Comparison of ENCODE assay signal across 11 cellular contexts in the genomic region with DNA sequence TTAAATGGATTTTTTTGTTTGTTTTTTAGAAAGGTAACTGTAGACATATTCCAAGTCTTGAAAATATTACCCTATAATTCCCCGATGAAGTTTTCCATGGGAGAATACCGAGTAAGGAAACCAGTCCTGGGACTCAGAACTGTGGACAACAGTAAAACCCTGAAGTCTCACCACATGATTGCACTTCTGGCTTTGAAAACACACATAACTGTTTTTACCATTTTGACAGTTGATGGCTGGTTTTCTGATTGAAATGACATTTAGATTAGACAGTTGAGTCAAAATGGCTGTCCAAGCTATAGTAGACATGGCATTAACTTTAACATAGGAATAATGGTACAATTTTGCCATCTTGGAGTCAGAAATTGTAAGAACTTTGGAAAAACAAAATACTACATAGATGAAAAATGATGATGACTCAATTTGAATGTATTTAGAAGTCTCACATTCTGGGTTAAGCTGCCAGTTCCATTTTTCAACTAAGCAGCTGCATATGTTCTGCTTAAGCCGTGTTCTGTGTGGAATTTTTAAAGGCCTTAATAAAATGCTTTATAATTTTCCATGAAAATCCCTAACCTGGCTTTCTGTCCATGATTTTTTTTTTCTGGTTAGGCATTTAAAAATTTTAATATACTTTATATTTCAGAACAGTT. TPM values are rescaled to one million over a fixed set of nuclear protein-coding genes. Genes with fewer than 3 reads are reported as not detected.
DNase-seq lines count a peak whose midpoint lies in the region; ATAC-seq and TF ChIP-seq lines count a peak whose summit lies in the region.
"Had no signal": no experiment of that assay in that cellular context is flagged by ENCODE, and none has a peak within 500 bp of the region (broad histone marks: within the 10 kb centered on the region; RNA-seq: fewer than 3 reads in every experiment).

No MANE protein-coding gene starts in this region.

- H3K4me1 Mint-ChIP-seq in activated T-cell treated with anti-CD3 and anti-CD28 coated beads, Interleukin-2, amount 50 U/mL, for 72 hours (ENCODE audit: low read depth) = peaks cover 68% of the 10 kb centered on the region
- peaks cover 65% of the 10 kb centered on the region for H3K4me1 Mint-ChIP-seq in activated CD8-positive, alpha-beta T cell treated with anti-CD3 and anti-CD28 coated beads, Interleukin-2, amount 10 ng/mL, durations not matched to agents 7 days and 5 days (ENCODE audit: low read depth)
- H3K4me1 Mint-ChIP-seq in nephron progenitor cell = peaks cover 40% of the 10 kb centered on the region

- H3K27ac ChIP-seq in tibial nerve = peak overlapping the region in 3 of 4 donors; percentile 75 to 87 (median 75)
- H3K27ac ChIP-seq in RWPE1 = no peak overlapping the region

- 81 to 85% methylated on average over 3 of the region's 3 CpGs for WGBS in tibial nerve, 2 donors

- no peak for DNase-seq in activated T-cell treated with anti-CD3 and anti-CD28 coated beads, Interleukin-2, amount 50 U/mL, for 72 hours
- DNase-seq in activated T-cell treated with anti-CD3 and anti-CD28 coated beads, Interleukin-2, amount 50 U/mL, for 1 hour = no peak
- no peak for DNase-seq in activated CD8-positive, alpha-beta T cell treated with anti-CD3 and anti-CD28 coated beads, Interleukin-2, amount 10 ng/mL, durations not matched to agents 7 days and 5 days
- peak; percentile 51 to 77 for DNase-seq in foreskin fibroblast
- DNase-seq in tibial nerve (ENCODE audit: low spot score in 2 of 2) = no peak
- no peak for DNase-seq in effector CD4-positive, alpha-beta T cell
- DNase-seq in nephron progenitor cell = no peak
- DNase-seq in RWPE1 (ENCODE audit: low spot score) = no peak
- DNase-seq: left cardiac atrium, NCI-H1694 had no signal

- no peak for TF ChIP-seq POLR2A in tibial nerve (IDR thresholded peaks at IDR 0.05)

- H3K4me3 ChIP-seq in foreskin fibroblast (ENCODE audit: low read depth in 1 of 2, low read length in 2 of 2) (no peak overlapping the region), tibial nerve (no peak overlapping the region)
- H3K4me3 ChIP-seq: right atrium auricular region had no signal

- peak overlapping the region; percentile 99 for H3K27ac Mint-ChIP-seq in activated T-cell treated with anti-CD3 and anti-CD28 coated beads, Interleukin-2, amount 50 U/mL, for 72 hours
- H3K27ac Mint-ChIP-seq in activated CD8-positive, alpha-beta T cell treated with anti-CD3 and anti-CD28 coated beads, Interleukin-2, amount 10 ng/mL, durations not matched to agents 7 days and 5 days = peak overlapping the region; percentile 93
- H3K27ac Mint-ChIP-seq in nephron progenitor cell = no peak overlapping the region

- H3K27me3 ChIP-seq in tibial nerve = no peaks in the 10 kb centered on the region
- H3K27me3 ChIP-seq: right atrium auricular region had no signal

- ATAC-seq in activated T-cell treated with anti-CD3 and anti-CD28 coated beads, Interleukin-2, amount 50 U/mL, for 72 hours (replicated peaks in 1 of 2) = peak in 1 of 2 donors; percentile 17
- ATAC-seq in activated CD8-positive, alpha-beta T cell treated with anti-CD3 and anti-CD28 coated beads, Interleukin-2, amount 10 ng/mL, durations not matched to agents 7 days and 5 days = no peak

- H3K27me3 Mint-ChIP-seq in activated T-cell treated with anti-CD3 and anti-CD28 coated beads, Interleukin-2, amount 50 U/mL, for 72 hours (ENCODE audit: low read depth) = no peaks in the 10 kb centered on the region
- H3K27me3 Mint-ChIP-seq in activated CD8-positive, alpha-beta T cell treated with anti-CD3 and anti-CD28 coated beads, Interleukin-2, amount 10 ng/mL, durations not matched to agents 7 days and 5 days (ENCODE audit: low read depth) = no peaks in the 10 kb centered on the region
- H3K27me3 Mint-ChIP-seq in nephron progenitor cell (ENCODE audit: low read depth, poor library complexity) = no peaks in the 10 kb centered on the region

- POLR2A ChIA-PET in activated CD8-positive, alpha-beta T cell treated with anti-CD3 and anti-CD28 coated beads, Interleukin-2, amount 10 ng/mL, durations not matched to agents 7 days and 5 days (lab: Charles Lee) = interaction anchor here (0.6 to 5.7 kb wide), 9 partner anchors 14 to 52 kb away, joined by 3 to 186 read pairs (median 5); partner anchors contain the start of gene WIPF1
- POLR2A ChIA-PET in RWPE1 (lab: Yijun Ruan, JAX; ENCODE audit: low non-redundant PET) = no interaction called here

- H3K4me3 Mint-ChIP-seq in activated T-cell treated with anti-CD3 and anti-CD28 coated beads, Interleukin-2, amount 50 U/mL, for 72 hours = peak overlapping the region; percentile 92 to 96
- H3K4me3 Mint-ChIP-seq in activated CD8-positive, alpha-beta T cell treated with anti-CD3 and anti-CD28 coated beads, Interleukin-2, amount 10 ng/mL, durations not matched to agents 7 days and 5 days = peak overlapping the region; percentile 85
- no peak overlapping the region for H3K4me3 Mint-ChIP-seq in nephron progenitor cell

- CTCF ChIA-PET in activated CD8-positive, alpha-beta T cell treated with anti-CD3 and anti-CD28 coated beads, Interleukin-2, amount 10 ng/mL, durations not matched to agents 7 days and 5 days (lab: Charles Lee) = interaction anchor here (0.8 to 6.6 kb wide), 18 partner anchors 12 to 64 kb away, joined by 3 to 81 read pairs (median 4); partner anchors contain the start of gene WIPF1
- CTCF ChIA-PET in RWPE1 (lab: Yijun Ruan, JAX) = interaction anchor here (0.6 kb wide), 1 partner anchor 401 kb away, joined by 4 read pairs; no protein-coding TSS in a partner anchor

- peaks cover 0 to 59% (median 25%) of the 10 kb centered on the region in 4 donors for H3K4me1 ChIP-seq in tibial nerve

- H3K36me3 Mint-ChIP-seq in activated T-cell treated with anti-CD3 and anti-CD28 coated beads, Interleukin-2, amount 50 U/mL, for 72 hours (ENCODE audit: insufficient read depth in 2 of 2) = peaks cover 13 to 20% of the 10 kb centered on the region in 2 donors
- peaks cover 51% of the 10 kb centered on the region for H3K36me3 Mint-ChIP-seq in activated CD8-positive, alpha-beta T cell treated with anti-CD3 and anti-CD28 coated beads, Interleukin-2, amount 10 ng/mL, durations not matched to agents 7 days and 5 days (ENCODE audit: low read depth)
- H3K36me3 Mint-ChIP-seq in nephron progenitor cell (ENCODE audit: low read depth) = peaks cover 43% of the 10 kb centered on the region

- no peaks in the 10 kb centered on the region for H3K36me3 ChIP-seq in tibial nerve
- H3K36me3 ChIP-seq: right atrium auricular region had no signal

- no peaks in the 10 kb centered on the region for H3K9me3 Mint-ChIP-seq in activated T-cell treated with anti-CD3 and anti-CD28 coated beads, Interleukin-2, amount 50 U/mL, for 72 hours
- H3K9me3 Mint-ChIP-seq in activated CD8-positive, alpha-beta T cell treated with anti-CD3 and anti-CD28 coated beads, Interleukin-2, amount 10 ng/mL, durations not matched to agents 7 days and 5 days (ENCODE audit: insufficient read depth) = no peaks in the 10 kb centered on the region
- H3K9me3 Mint-ChIP-seq in nephron progenitor cell = peaks cover 22% of the 10 kb centered on the region

- H3K9me3 ChIP-seq in tibial nerve = peaks cover 0 to 2% (median 0%) of the 10 kb centered on the region in 4 donors
- H3K9me3 ChIP-seq: right atrium auricular region had no signal

- no peak for TF ChIP-seq CTCF in foreskin fibroblast (IDR thresholded peaks at IDR 0.05; ENCODE audit: low read depth, low read length)
- no peak for TF ChIP-seq CTCF in tibial nerve (IDR thresholded peaks at IDR 0.05)
- TF ChIP-seq CTCF in nephron progenitor cell (IDR thresholded peaks at IDR 0.05) = no peak
- TF ChIP-seq CTCF in RWPE1 (conservative IDR thresholded peaks at IDR 0.05; ENCODE audit: low read depth) = no peak

- no peak for TF ChIP-seq EP300 in tibial nerve (IDR thresholded peaks at IDR 0.05)

RNA-seq across cellular contexts. Expression of gene WIPF1, which starts 38.3 kb away (rescaled TPM):
- total RNA-seq in activated T-cell treated with anti-CD3 and anti-CD28 coated beads, Interleukin-2, amount 50 U/mL, for 72 hours = 100 to 1,000 TPM; 198 to 237 TPM
- 100 to 1,000 TPM; 357 to 390 TPM for total RNA-seq in activated CD8-positive, alpha-beta T cell treated with anti-CD3 and anti-CD28 coated beads, Interleukin-2, amount 10 ng/mL, durations not matched to agents 7 days and 5 days
- 10 to 100 TPM; 43.2 to 63.8 (median 52.9) TPM for total RNA-seq in tibial nerve

Comparison
In these comparisons a context has a peak if more than half of its experiments do, and no peak if none do; other contexts are left out.
1. DNase-seq: peak in foreskin fibroblast (2 of 2); none in activated T-cell treated with anti-CD3 and anti-CD28 coated beads, Interleukin-2, amount 50 U/mL, for 72 hours (0 of 2), activated T-cell treated with anti-CD3 and anti-CD28 coated beads, Interleukin-2, amount 50 U/mL, for 1 hour (single experiment), activated CD8-positive, alpha-beta T cell treated with anti-CD3 and anti-CD28 coated beads, Interleukin-2, amount 10 ng/mL, durations not matched to agents 7 days and 5 days (single experiment), tibial nerve (0 of 2), effector CD4-positive, alpha-beta T cell (single experiment), nephron progenitor cell (single experiment) and RWPE1 (single experiment).